In genomic region chr10:75032813-75033212, GRCh38 we compare ENCODE assay signal across 29 cellular contexts.
"Had no signal": no experiment of that assay in that cellular context is flagged by ENCODE, and none has a peak within 500 bp of the region (broad histone marks: within the 10 kb centered on the region; RNA-seq: fewer than 3 reads in every experiment).

No MANE protein-coding gene starts in this region.

- DNase-seq: activated CD4-positive, alpha-beta T cell treated with anti-CD3 and anti-CD28 coated beads, Interleukin-2, amount 10 ng/mL, durations not matched to agents 7 days and 5 days; activated CD4-positive, CD25-positive, alpha-beta regulatory T cell treated with anti-CD3 and anti-CD28 coated beads, Interleukin-2, amount 50 U/mL, for 72 hours; activated effector memory CD4-positive, alpha-beta T cell treated with Interleukin-2 at 50 U/mL for 16 hours; activated naive CD4-positive, alpha-beta T cell treated with Interleukin-2 at 50 U/mL for 16 hours; activated naive CD8-positive, alpha-beta T cell treated with anti-CD3 and anti-CD28 coated beads, Interleukin-2, amount 10 ng/mL, durations not matched to agents 7 days and 5 days; activated T-cell treated with anti-CD3 and anti-CD28 coated beads, Interleukin-2, amount 50 U/mL, for 48 hours; amniotic stem cell; brain microvascular endothelial cell; dorsolateral prefrontal cortex; effector memory CD8-positive, alpha-beta T cell; erythroblast; hypothalamus; immature natural killer cell; lower lobe of right lung; mesenchymal stem cell; naive thymus-derived CD8-positive, alpha-beta T cell; occipital lobe; right cardiac atrium; SK-N-SH; spleen; stimulated activated CD4-positive, alpha-beta T cell treated with anti-CD3 and anti-CD28 coated beads, Interleukin-2, amount 100 ng/mL, for 48 hours; stimulated activated naive CD4-positive, alpha-beta T cell treated with Interleukin-2 at 50 U/mL for 16 hours; SW 1271; T-helper 9 cell; transverse colon had no signal

- H2AFZ ChIP-seq: neural progenitor cell had no signal

- H3K27ac Mint-ChIP-seq: activated CD4-positive, alpha-beta T cell treated with anti-CD3 and anti-CD28 coated beads, Interleukin-2, amount 10 ng/mL, durations not matched to agents 7 days and 5 days; activated naive CD8-positive, alpha-beta T cell treated with anti-CD3 and anti-CD28 coated beads, Interleukin-2, amount 10 ng/mL, durations not matched to agents 7 days and 5 days; effector memory CD8-positive, alpha-beta T cell; neural progenitor cell; T-helper 1 cell treated with Interleukin-12 subunit alpha and Interleukin-12 subunit beta and Interleukin-4 antibody, amounts not matched to agents 30 μg/mL and 1 μg/mL, for 36 hours had no signal

- H3K4me1 Mint-ChIP-seq: neural progenitor cell had no signal

- H3K36me3 ChIP-seq: neural progenitor cell had no signal

- H3K9me3 Mint-ChIP-seq: activated CD4-positive, alpha-beta T cell treated with anti-CD3 and anti-CD28 coated beads, Interleukin-2, amount 10 ng/mL, durations not matched to agents 7 days and 5 days; activated naive CD8-positive, alpha-beta T cell treated with anti-CD3 and anti-CD28 coated beads, Interleukin-2, amount 10 ng/mL, durations not matched to agents 7 days and 5 days; effector memory CD8-positive, alpha-beta T cell; naive thymus-derived CD8-positive, alpha-beta T cell; neural progenitor cell; T-helper 1 cell treated with Interleukin-12 subunit alpha and Interleukin-12 subunit beta and Interleukin-4 antibody, amounts not matched to agents 30 μg/mL and 1 μg/mL, for 36 hours had no signal

- H3K9me3 ChIP-seq: gastroesophageal sphincter, lower lobe of right lung, SK-N-SH, spleen, transverse colon had no signal

- H3K9me2 ChIP-seq: SK-N-SH had no signal

- H3K4me2 ChIP-seq: neural progenitor cell, SK-N-SH had no signal

- ATAC-seq: effector memory CD8-positive, alpha-beta T cell; gastroesophageal sphincter; lower lobe of right lung; naive thymus-derived CD8-positive, alpha-beta T cell; right cardiac atrium had no signal

- H3K4me3 ChIP-seq: coronary artery, dorsolateral prefrontal cortex, gastroesophageal sphincter, lower lobe of right lung, neural progenitor cell, spleen, transverse colon had no signal

- H3K4me3 Mint-ChIP-seq: activated CD4-positive, alpha-beta T cell treated with anti-CD3 and anti-CD28 coated beads, Interleukin-2, amount 10 ng/mL, durations not matched to agents 7 days and 5 days; activated naive CD8-positive, alpha-beta T cell treated with anti-CD3 and anti-CD28 coated beads, Interleukin-2, amount 10 ng/mL, durations not matched to agents 7 days and 5 days; effector memory CD8-positive, alpha-beta T cell; immature natural killer cell; naive thymus-derived CD8-positive, alpha-beta T cell; neural progenitor cell; T-helper 1 cell treated with Interleukin-12 subunit alpha and Interleukin-12 subunit beta and Interleukin-4 antibody, amounts not matched to agents 30 μg/mL and 1 μg/mL, for 36 hours had no signal

- H3K27ac ChIP-seq: brain microvascular endothelial cell, coronary artery, dorsolateral prefrontal cortex, gastroesophageal sphincter, neural progenitor cell, spleen, transverse colon had no signal

- H3K27me3 Mint-ChIP-seq: activated CD4-positive, alpha-beta T cell treated with anti-CD3 and anti-CD28 coated beads, Interleukin-2, amount 10 ng/mL, durations not matched to agents 7 days and 5 days; activated naive CD8-positive, alpha-beta T cell treated with anti-CD3 and anti-CD28 coated beads, Interleukin-2, amount 10 ng/mL, durations not matched to agents 7 days and 5 days; effector memory CD8-positive, alpha-beta T cell; naive thymus-derived CD8-positive, alpha-beta T cell had no signal

- H3K27me3 ChIP-seq: brain microvascular endothelial cell, dorsolateral prefrontal cortex, gastroesophageal sphincter, neural progenitor cell, spleen, transverse colon had no signal

- H3K4me1 ChIP-seq: lower lobe of right lung, neural progenitor cell, transverse colon had no signal
